In genomic region chr4:7412586-7412975, GRCh38 we compare ENCODE assay signal across 27 cellular contexts. TPM values are rescaled to one million over a fixed set of nuclear protein-coding genes. Genes with fewer than 3 reads are reported as not detected.
A peak's percentile ranks its signal among the peaks of the same experiment; 100 is the strongest.
DNase-seq lines count a peak whose midpoint lies in the region; ATAC-seq and TF ChIP-seq lines count a peak whose summit lies in the region.
"Had no signal": no experiment of that assay in that cellular context is flagged by ENCODE, and none has a peak within 500 bp of the region (broad histone marks: within the 10 kb centered on the region; RNA-seq: fewer than 3 reads in every experiment).

No MANE protein-coding gene starts in this region.

- TF ChIP-seq POLR2A in Peyer's patch (IDR thresholded peaks at IDR 0.05) (no peak), stomach (IDR thresholded peaks at IDR 0.05) (no peak)

- no peaks in the 10 kb centered on the region for H3K36me3 ChIP-seq in Peyer's patch
- H3K36me3 ChIP-seq in stomach = no peaks in the 10 kb centered on the region
- H3K36me3 ChIP-seq: brain microvascular endothelial cell, esophagus squamous epithelium, gastrocnemius medialis, SJSA1 had no signal

- intact Hi-C loops in stomach (cut with DNase I; ENCODE audit: low total_unique reads) = no loop called here

- WGBS in stomach, 5 donors = 84 to 100% (median 87%) methylated on average over 2 to 3 of the region's 3 CpGs

- H3K4me3 ChIP-seq in Peyer's patch (no peak overlapping the region), stomach (no peak overlapping the region)
- H3K4me3 ChIP-seq: esophagus squamous epithelium, gastrocnemius medialis, SJSA1, skin epidermis had no signal

- H3K9me3 ChIP-seq in Peyer's patch (peaks cover 0 to 4% (median 0%) of the 10 kb centered on the region in 4 donors), stomach (peaks cover 0 to 23% (median 19%) of the 10 kb centered on the region in 4 donors)
- H3K9me3 ChIP-seq: gastrocnemius medialis, SJSA1 had no signal

- H3K27ac ChIP-seq in Peyer's patch (no peak overlapping the region), stomach (no peak overlapping the region)
- H3K27ac ChIP-seq: brain microvascular endothelial cell, C4-2B, esophagus squamous epithelium, gastrocnemius medialis, SJSA1, skin epidermis had no signal

- H3K27me3 ChIP-seq in Peyer's patch (no peaks in the 10 kb centered on the region), stomach (peaks cover 0 to 23% (median 0%) of the 10 kb centered on the region in 3 donors)
- H3K27me3 ChIP-seq: SJSA1 had no signal

- H3K4me1 ChIP-seq in Peyer's patch (no peaks in the 10 kb centered on the region), stomach (peaks cover 0 to 15% (median 5%) of the 10 kb centered on the region in 4 donors)
- H3K4me1 ChIP-seq: esophagus squamous epithelium, gastrocnemius medialis, SJSA1 had no signal

- peak; percentile 59 for DNase-seq in activated effector memory CD4-positive, alpha-beta T cell treated with anti-CD3 and anti-CD28 coated beads, Interleukin-2, amount 50 U/mL, for 16 hours
- no peak for DNase-seq in activated effector memory CD4-positive, alpha-beta T cell treated with Interleukin-2 at 50 U/mL for 16 hours
- peak in 2 of 3 donors; percentile 15 to 29 for DNase-seq in Peyer's patch
- peak; percentile 29 for DNase-seq in islet precursor cell
- DNase-seq in stomach = peak; percentile 13
- DNase-seq: ACHN; activated CD4-positive, alpha-beta T cell treated with anti-CD3 and anti-CD28 coated beads, Interleukin-2, amount 10 ng/mL, durations not matched to agents 24 days and 14 days; brain microvascular endothelial cell; DND-41; esophagus squamous epithelium; gastrocnemius medialis; hypothalamus; NCI-H2171; NCI-H510A treated with DMSO at 0.1 percent for 48 hours; nephron progenitor cell; stimulated activated CD4-positive, alpha-beta T cell treated with anti-CD3 and anti-CD28 coated beads, Interleukin-2, amount 100 ng/mL, for 24 hours had no signal

- no peak for TF ChIP-seq EP300 in stomach (IDR thresholded peaks at IDR 0.05)

- no peak for TF ChIP-seq CTCF in Peyer's patch (IDR thresholded peaks at IDR 0.05)
- TF ChIP-seq CTCF in stomach (IDR thresholded peaks at IDR 0.05) = no peak

- ATAC-seq in GM18517 (IDR thresholded peaks at IDR 0.05; ENCODE audit: unreplicated experiment) (no peak), HG03108 (IDR thresholded peaks at IDR 0.05; ENCODE audit: unreplicated experiment) (no peak), GM21528 (IDR thresholded peaks at IDR 0.05; ENCODE audit: low FRiP score, unreplicated experiment) (no peak)
- ATAC-seq: gastrocnemius medialis, Panc1 had no signal

RNA-seq across cellular contexts. Expression of gene PSAPL1, which starts 22.1 kb away (rescaled TPM):
- total RNA-seq in Peyer's patch (not detected), stomach (10 to 100 TPM in 2 of 5 donors, under 1 TPM in 1, not detected in 2; 0.45 to 37.5 (median 14.8) TPM)
- 1 to 10 TPM in 2 of 3 donors, under 1 TPM in 1; 0.03 to 7.0 (median 4.3) TPM for polyA plus RNA-seq in stomach
- total RNA-seq: activated CD4-positive, alpha-beta T cell treated with anti-CD3 and anti-CD28 coated beads, Interleukin-2, amount 10 ng/mL, durations not matched to agents 24 days and 14 days; activated T-helper 2 cell treated with anti-CD3 and anti-CD28 coated beads, Interferon-gamma antibody, Interleukin-2, Interleukin-4, amounts not matched to agents 10 μg/mL and 5 μg/mL and 100 μg/mL, durations not matched to agents 14 hours and 24 hours and 36 hours; gastrocnemius medialis; mononuclear cell; SJSA1; subcutaneous adipose tissue; T-helper 1 cell treated with Interleukin-12 subunit alpha and Interleukin-12 subunit beta and Interleukin-4 antibody, amounts not matched to agents 30 ng/mL and 1 ng/mL, for 36 hours had no signal
